33 cellular contexts compared by ENCODE assay signal in the genomic region with DNA sequence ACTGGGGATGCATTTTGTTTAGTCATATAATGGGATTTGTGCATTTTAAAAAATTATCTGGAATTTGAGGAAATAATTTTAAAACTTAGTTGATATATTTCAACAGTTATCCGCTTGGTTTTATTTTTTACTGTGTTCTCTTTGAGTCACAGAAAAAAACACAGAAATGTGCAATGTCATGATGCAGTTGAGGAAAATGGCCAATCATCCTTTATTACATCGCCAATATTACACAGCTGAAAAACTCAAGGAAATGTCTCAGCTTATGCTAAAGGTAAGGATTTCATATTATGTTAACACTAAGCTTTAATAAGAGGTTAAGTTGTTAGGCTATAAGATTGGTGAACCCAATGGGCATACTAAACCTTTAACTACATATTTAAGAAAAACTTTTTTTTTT.
"Had no signal": no experiment of that assay in that cellular context is flagged by ENCODE, and none has a peak within 500 bp of the region (broad histone marks: within the 10 kb centered on the region; RNA-seq: fewer than 3 reads in every experiment).

No MANE protein-coding gene starts in this region.

- H3K27me3 ChIP-seq: ascending aorta, breast epithelium, cardiac muscle cell, dorsolateral prefrontal cortex, esophagus muscularis mucosa, foreskin keratinocyte, gastrocnemius medialis, heart left ventricle had no signal

- H3K27ac Mint-ChIP-seq: activated CD4-positive, alpha-beta memory T cell treated with anti-CD3 and anti-CD28 coated beads, Interleukin-2, amount 10 ng/mL, durations not matched to agents 7 days and 5 days; activated CD4-positive, alpha-beta T cell treated with anti-CD3 and anti-CD28 coated beads for 36 hours; activated CD4-positive, alpha-beta T cell treated with anti-CD3 and anti-CD28 coated beads, Interleukin-2, amount 10 ng/mL, durations not matched to agents 24 days and 14 days; activated naive CD4-positive, alpha-beta T cell treated with anti-CD3 and anti-CD28 coated beads, Interleukin-2, amount 10 ng/mL, durations not matched to agents 7 days and 5 days; activated naive CD4-positive, alpha-beta T cell treated with anti-CD3 and anti-CD28 coated beads, Interleukin-2, amount 50 U/mL, for 72 hours; activated naive CD8-positive, alpha-beta T cell treated with anti-CD3 and anti-CD28 coated beads, Interleukin-2, amount 10 ng/mL, durations not matched to agents 7 days and 5 days; activated T-cell treated with anti-CD3 and anti-CD28 coated beads, Interleukin-2, amount 50 U/mL, for 24 hours; activated T-cell treated with anti-CD3 and anti-CD28 coated beads, Interleukin-2, amount 50 U/mL, for 72 hours; brain; dendritic cell treated with granulocyte-macrophage colony-stimulating factor and Interleukin-4, amounts not matched to agents 40 ng/mL and 50 ng/mL, for 4 days; endodermal cell; T-helper 1 cell treated with Interleukin-12 subunit alpha and Interleukin-12 subunit beta and Interleukin-4 antibody, amounts not matched to agents 30 μg/mL and 1 μg/mL, for 36 hours; T-helper 2 cell treated with Interferon-gamma antibody and Interleukin-4, amounts not matched to agents 5 μg/mL and 100 μg/mL, for 36 hours had no signal

- H3K4me3 ChIP-seq: ascending aorta, breast epithelium, cardiac muscle cell, coronary artery, dorsolateral prefrontal cortex, esophagus muscularis mucosa, gastrocnemius medialis, heart left ventricle had no signal

- H3K9me3 ChIP-seq: ascending aorta, breast epithelium, esophagus muscularis mucosa, gastrocnemius medialis, heart left ventricle had no signal

- H3K27ac ChIP-seq: ascending aorta, breast epithelium, cardiac muscle cell, coronary artery, dorsolateral prefrontal cortex, esophagus muscularis mucosa, foreskin keratinocyte, gastrocnemius medialis, heart left ventricle had no signal

- H3K4me1 Mint-ChIP-seq: activated CD4-positive, alpha-beta memory T cell treated with anti-CD3 and anti-CD28 coated beads, Interleukin-2, amount 10 ng/mL, durations not matched to agents 7 days and 5 days; activated CD4-positive, alpha-beta T cell treated with anti-CD3 and anti-CD28 coated beads for 36 hours; activated CD4-positive, alpha-beta T cell treated with anti-CD3 and anti-CD28 coated beads, Interleukin-2, amount 10 ng/mL, durations not matched to agents 24 days and 14 days; activated naive CD4-positive, alpha-beta T cell treated with anti-CD3 and anti-CD28 coated beads, Interleukin-2, amount 10 ng/mL, durations not matched to agents 7 days and 5 days; activated naive CD8-positive, alpha-beta T cell treated with anti-CD3 and anti-CD28 coated beads, Interleukin-2, amount 10 ng/mL, durations not matched to agents 7 days and 5 days; brain; endodermal cell had no signal

- ATAC-seq: activated CD4-positive, alpha-beta T cell treated with anti-CD3 and anti-CD28 coated beads for 36 hours; activated naive CD4-positive, alpha-beta T cell treated with anti-CD3 and anti-CD28 coated beads, Interleukin-2, amount 50 U/mL, for 72 hours; activated T-cell treated with anti-CD3 and anti-CD28 coated beads, Interleukin-2, amount 50 U/mL, for 72 hours; foreskin keratinocyte; gastrocnemius medialis; heart left ventricle had no signal

- H3K4me3 Mint-ChIP-seq: activated CD4-positive, alpha-beta memory T cell treated with anti-CD3 and anti-CD28 coated beads, Interleukin-2, amount 10 ng/mL, durations not matched to agents 7 days and 5 days; activated CD4-positive, alpha-beta T cell treated with anti-CD3 and anti-CD28 coated beads for 36 hours; activated CD4-positive, alpha-beta T cell treated with anti-CD3 and anti-CD28 coated beads, Interleukin-2, amount 10 ng/mL, durations not matched to agents 24 days and 14 days; activated naive CD4-positive, alpha-beta T cell treated with anti-CD3 and anti-CD28 coated beads, Interleukin-2, amount 10 ng/mL, durations not matched to agents 7 days and 5 days; activated naive CD8-positive, alpha-beta T cell treated with anti-CD3 and anti-CD28 coated beads, Interleukin-2, amount 10 ng/mL, durations not matched to agents 7 days and 5 days; activated T-cell treated with anti-CD3 and anti-CD28 coated beads, Interleukin-2, amount 50 U/mL, for 24 hours; activated T-cell treated with anti-CD3 and anti-CD28 coated beads, Interleukin-2, amount 50 U/mL, for 72 hours; brain; dendritic cell treated with granulocyte-macrophage colony-stimulating factor and Interleukin-4, amounts not matched to agents 40 ng/mL and 50 ng/mL, for 4 days; endodermal cell; T-helper 1 cell treated with Interleukin-12 subunit alpha and Interleukin-12 subunit beta and Interleukin-4 antibody, amounts not matched to agents 30 μg/mL and 1 μg/mL, for 36 hours; T-helper 2 cell treated with Interferon-gamma antibody and Interleukin-4, amounts not matched to agents 5 μg/mL and 100 μg/mL, for 36 hours had no signal

- H3K9me3 Mint-ChIP-seq: activated CD4-positive, alpha-beta memory T cell treated with anti-CD3 and anti-CD28 coated beads, Interleukin-2, amount 10 ng/mL, durations not matched to agents 7 days and 5 days; activated CD4-positive, alpha-beta T cell treated with anti-CD3 and anti-CD28 coated beads, Interleukin-2, amount 10 ng/mL, durations not matched to agents 24 days and 14 days; activated naive CD4-positive, alpha-beta T cell treated with anti-CD3 and anti-CD28 coated beads, Interleukin-2, amount 10 ng/mL, durations not matched to agents 7 days and 5 days; activated naive CD4-positive, alpha-beta T cell treated with anti-CD3 and anti-CD28 coated beads, Interleukin-2, amount 50 U/mL, for 72 hours; activated naive CD8-positive, alpha-beta T cell treated with anti-CD3 and anti-CD28 coated beads, Interleukin-2, amount 10 ng/mL, durations not matched to agents 7 days and 5 days; activated T-cell treated with anti-CD3 and anti-CD28 coated beads, Interleukin-2, amount 50 U/mL, for 24 hours; activated T-cell treated with anti-CD3 and anti-CD28 coated beads, Interleukin-2, amount 50 U/mL, for 72 hours; dendritic cell treated with granulocyte-macrophage colony-stimulating factor and Interleukin-4, amounts not matched to agents 40 ng/mL and 50 ng/mL, for 4 days; T-helper 1 cell treated with Interleukin-12 subunit alpha and Interleukin-12 subunit beta and Interleukin-4 antibody, amounts not matched to agents 30 μg/mL and 1 μg/mL, for 36 hours; T-helper 2 cell treated with Interferon-gamma antibody and Interleukin-4, amounts not matched to agents 5 μg/mL and 100 μg/mL, for 36 hours had no signal

- H3K4me1 ChIP-seq: ascending aorta, breast epithelium, esophagus muscularis mucosa, foreskin keratinocyte, gastrocnemius medialis, heart left ventricle had no signal

- H3K27me3 Mint-ChIP-seq: activated CD4-positive, alpha-beta memory T cell treated with anti-CD3 and anti-CD28 coated beads, Interleukin-2, amount 10 ng/mL, durations not matched to agents 7 days and 5 days; activated CD4-positive, alpha-beta T cell treated with anti-CD3 and anti-CD28 coated beads for 36 hours; activated CD4-positive, alpha-beta T cell treated with anti-CD3 and anti-CD28 coated beads, Interleukin-2, amount 10 ng/mL, durations not matched to agents 24 days and 14 days; activated naive CD4-positive, alpha-beta T cell treated with anti-CD3 and anti-CD28 coated beads, Interleukin-2, amount 10 ng/mL, durations not matched to agents 7 days and 5 days; activated naive CD8-positive, alpha-beta T cell treated with anti-CD3 and anti-CD28 coated beads, Interleukin-2, amount 10 ng/mL, durations not matched to agents 7 days and 5 days; activated T-cell treated with anti-CD3 and anti-CD28 coated beads, Interleukin-2, amount 50 U/mL, for 24 hours; brain; dendritic cell treated with granulocyte-macrophage colony-stimulating factor and Interleukin-4, amounts not matched to agents 40 ng/mL and 50 ng/mL, for 4 days had no signal

- DNase-seq: activated CD4-positive, alpha-beta memory T cell treated with anti-CD3 and anti-CD28 coated beads, Interleukin-2, amount 10 ng/mL, durations not matched to agents 7 days and 5 days; activated CD4-positive, alpha-beta T cell treated with anti-CD3 and anti-CD28 coated beads for 36 hours; activated CD4-positive, alpha-beta T cell treated with anti-CD3 and anti-CD28 coated beads, Interleukin-2, amount 10 ng/mL, durations not matched to agents 24 days and 14 days; activated CD4-positive, alpha-beta T cell treated with anti-CD3 and anti-CD28 coated beads, Interleukin-2, amount 50 U/mL, for 4 hours; activated CD4-positive, CD25-positive, alpha-beta regulatory T cell; activated CD4-positive, CD25-positive, alpha-beta regulatory T cell treated with anti-CD3 and anti-CD28 coated beads, Interleukin-2, amount 50 U/mL, for 72 hours; activated CD8-positive, alpha-beta memory T cell treated with anti-CD3 and anti-CD28 coated beads, Interleukin-2, amount 50 U/mL, for 48 hours; activated gamma-delta T cell; activated naive CD4-positive, alpha-beta T cell; activated naive CD4-positive, alpha-beta T cell treated with anti-CD3 and anti-CD28 coated beads, Interleukin-2, amount 10 ng/mL, durations not matched to agents 7 days and 5 days; activated naive CD8-positive, alpha-beta T cell treated with anti-CD3 and anti-CD28 coated beads, Interleukin-2, amount 10 ng/mL, durations not matched to agents 7 days and 5 days; activated T-cell treated with anti-CD3 and anti-CD28 coated beads for 4 hours; activated T-cell treated with anti-CD3 and anti-CD28 coated beads, Interleukin-2, amount 50 U/mL, for 24 hours; activated T-cell treated with anti-CD3 and anti-CD28 coated beads, Interleukin-2, amount 50 U/mL, for 72 hours; central memory CD4-positive, alpha-beta T cell; dorsolateral prefrontal cortex; effector memory CD4-positive, alpha-beta T cell; endodermal cell; foreskin keratinocyte; gastrocnemius medialis; glutamatergic neuron; heart left ventricle; T1000 had no signal
